ENCODE assay signal across 11 cellular contexts in the genomic region with DNA sequence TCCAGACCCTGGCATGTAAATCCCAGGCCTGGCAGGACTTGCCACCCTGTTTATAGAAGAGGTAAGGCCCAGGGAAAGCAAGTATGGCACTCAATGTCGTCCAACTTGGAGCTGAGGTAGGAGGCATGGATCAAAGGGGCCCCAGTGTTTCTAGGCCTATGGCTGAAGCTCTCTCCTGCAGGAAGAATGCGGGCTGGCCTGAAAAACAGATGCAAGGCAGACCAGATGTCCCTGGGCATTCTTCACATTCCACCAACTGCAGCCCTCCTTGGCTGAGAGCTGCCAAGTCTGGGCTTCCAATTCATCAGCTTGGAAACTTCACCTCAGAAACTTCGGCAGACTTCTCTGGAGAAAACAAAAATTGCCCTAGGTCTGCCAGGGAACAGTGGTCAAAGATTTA. TPM values are rescaled to one million over a fixed set of nuclear protein-coding genes. Genes with fewer than 3 reads are reported as not detected.
A peak's percentile ranks its signal among the peaks of the same experiment; 100 is the strongest.
DNase-seq lines count a peak whose midpoint lies in the region; ATAC-seq and TF ChIP-seq lines count a peak whose summit lies in the region.
"Had no signal": no experiment of that assay in that cellular context is flagged by ENCODE, and none has a peak within 500 bp of the region (broad histone marks: within the 10 kb centered on the region; RNA-seq: fewer than 3 reads in every experiment).

No MANE protein-coding gene starts in this region.

- DNase-seq in activated CD8-positive, alpha-beta memory T cell treated with anti-CD3 and anti-CD28 coated beads for 24 hours = peak; percentile 24
- DNase-seq in activated CD8-positive, alpha-beta memory T cell treated with anti-CD3 and anti-CD28 coated beads, Interleukin-2, amount 10 ng/mL, durations not matched to agents 7 days and 5 days = no peak
- DNase-seq in astrocyte of the spinal cord (ENCODE audit: low read depth, low spot score) (peak; percentile 70), dermis blood vessel endothelial cell (no peak), HK-2 (ENCODE audit: unreplicated experiment) (no peak)
- no peak for DNase-seq in activated CD4-positive, alpha-beta T cell treated with anti-CD3 and anti-CD28 coated beads for 4 hours
- DNase-seq: effector memory CD8-positive, alpha-beta T cell had no signal

- H3K27me3 Mint-ChIP-seq in activated CD8-positive, alpha-beta memory T cell treated with anti-CD3 and anti-CD28 coated beads, Interleukin-2, amount 10 ng/mL, durations not matched to agents 7 days and 5 days = no peaks in the 10 kb centered on the region
- H3K27me3 Mint-ChIP-seq: effector memory CD8-positive, alpha-beta T cell had no signal

- peaks cover 9% of the 10 kb centered on the region for H3K4me1 Mint-ChIP-seq in activated CD8-positive, alpha-beta memory T cell treated with anti-CD3 and anti-CD28 coated beads, Interleukin-2, amount 10 ng/mL, durations not matched to agents 7 days and 5 days

- no peaks in the 10 kb centered on the region for H3K9me3 ChIP-seq in iPS-20b (ENCODE audit: insufficient read depth, low read depth, low read length)
- H3K9me3 ChIP-seq in stomach smooth muscle (ENCODE audit: control insufficient read depth in 2 of 2, low read length in 2 of 2) = no peaks in the 10 kb centered on the region

- no peaks in the 10 kb centered on the region for H3K27me3 ChIP-seq in iPS-20b (ENCODE audit: insufficient read depth, low read length)
- H3K27me3 ChIP-seq in stomach smooth muscle (ENCODE audit: control insufficient read depth in 1 of 2, insufficient read depth in 2 of 2, low read length in 2 of 2) = no peaks in the 10 kb centered on the region
- H3K27me3 ChIP-seq: tibial nerve had no signal

- peaks cover 34% of the 10 kb centered on the region for H3K36me3 Mint-ChIP-seq in activated CD8-positive, alpha-beta memory T cell treated with anti-CD3 and anti-CD28 coated beads, Interleukin-2, amount 10 ng/mL, durations not matched to agents 7 days and 5 days

- in situ Hi-C loops in astrocyte of the spinal cord (cut with HindIII; ENCODE audit: low sequenced_read_pairs) = no loop called here

- no peak for ATAC-seq in activated CD8-positive, alpha-beta memory T cell treated with anti-CD3 and anti-CD28 coated beads, Interleukin-2, amount 10 ng/mL, durations not matched to agents 7 days and 5 days
- ATAC-seq: effector memory CD8-positive, alpha-beta T cell had no signal

- H3K4me1 ChIP-seq in iPS-20b (ENCODE audit: insufficient read depth, low read length) = peaks cover 23% of the 10 kb centered on the region
- peaks cover 12% of the 10 kb centered on the region for H3K4me1 ChIP-seq in stomach smooth muscle (ENCODE audit: control insufficient read depth, insufficient read depth, low read length)

- H3K27ac ChIP-seq in iPS-20b (ENCODE audit: low read length) (no peak overlapping the region), stomach smooth muscle (ENCODE audit: low read length) (peak overlapping the region; percentile 33)
- H3K27ac ChIP-seq: skin epidermis, tibial nerve had no signal

- no peaks in the 10 kb centered on the region for H3K9me3 Mint-ChIP-seq in activated CD8-positive, alpha-beta memory T cell treated with anti-CD3 and anti-CD28 coated beads, Interleukin-2, amount 10 ng/mL, durations not matched to agents 7 days and 5 days (ENCODE audit: low read depth)
- H3K9me3 Mint-ChIP-seq: effector memory CD8-positive, alpha-beta T cell had no signal

- TF ChIP-seq CTCF in astrocyte of the spinal cord (IDR thresholded peaks at IDR 0.05; ENCODE audit: low read depth, low read length) = no peak

- CTCF ChIA-PET in activated CD8-positive, alpha-beta memory T cell treated with anti-CD3 and anti-CD28 coated beads, Interleukin-2, amount 10 ng/mL, durations not matched to agents 7 days and 5 days (lab: Charles Lee) = interaction anchor here (0.9 to 2.4 kb wide), 3 partner anchors 188 to 511 kb away, joined by 3 to 14 read pairs (median 3); a partner anchor contains a TSS

- H3K4me3 ChIP-seq in astrocyte of the spinal cord (ENCODE audit: low read depth, low read length) (no peak overlapping the region), iPS-20b (ENCODE audit: low read length) (peak overlapping the region; percentile 42; the same call in 1 of the 2 replicates), stomach smooth muscle (ENCODE audit: low read length in 2 of 2) (no peak overlapping the region)
- H3K4me3 ChIP-seq: skin epidermis, tibial nerve had no signal

- H3K27ac Mint-ChIP-seq in activated CD8-positive, alpha-beta memory T cell treated with anti-CD3 and anti-CD28 coated beads, Interleukin-2, amount 10 ng/mL, durations not matched to agents 7 days and 5 days = no peak overlapping the region
- H3K27ac Mint-ChIP-seq: effector memory CD8-positive, alpha-beta T cell had no signal

- H3K36me3 ChIP-seq in iPS-20b (ENCODE audit: insufficient read depth, low read depth, low read length) = peaks cover 13% of the 10 kb centered on the region; the same call in 1 of the 2 replicates
- H3K36me3 ChIP-seq in stomach smooth muscle (ENCODE audit: control insufficient read depth in 2 of 2, insufficient read depth in 2 of 2, low read length in 2 of 2) = peaks cover 0 to 7% of the 10 kb centered on the region in 2 donors

- H3K9ac ChIP-seq in iPS-20b (ENCODE audit: low read depth, low read length) = peak overlapping the region; percentile 58; the same call in 1 of the 2 replicates
- no peak overlapping the region for H3K9ac ChIP-seq in stomach smooth muscle (ENCODE audit: low read length in 2 of 2)

- H3K4me3 Mint-ChIP-seq in activated CD8-positive, alpha-beta memory T cell treated with anti-CD3 and anti-CD28 coated beads, Interleukin-2, amount 10 ng/mL, durations not matched to agents 7 days and 5 days = no peak overlapping the region
- H3K4me3 Mint-ChIP-seq: effector memory CD8-positive, alpha-beta T cell had no signal

RNA-seq across cellular contexts. Expression of a gene that starts 22.2 kb away (rescaled TPM):
- 10 to 100 TPM; 27.6 to 27.8 TPM for total RNA-seq in activated CD8-positive, alpha-beta memory T cell treated with anti-CD3 and anti-CD28 coated beads, Interleukin-2, amount 10 ng/mL, durations not matched to agents 7 days and 5 days
- 17.0 and 24.3 TPM in 2 replicates for total RNA-seq in dermis blood vessel endothelial cell

RNA-seq across cellular contexts. Expression of a gene that starts 33.3 kb away (rescaled TPM):
- 10 to 100 TPM; 31.2 to 32.3 TPM for total RNA-seq in activated CD8-positive, alpha-beta memory T cell treated with anti-CD3 and anti-CD28 coated beads, Interleukin-2, amount 10 ng/mL, durations not matched to agents 7 days and 5 days
- 20.8 and 25.4 TPM in 2 replicates for total RNA-seq in dermis blood vessel endothelial cell

Comparison
In these comparisons a context has a peak if more than half of its experiments do, and no peak if none do; other contexts are left out.
1. DNase-seq: peak in activated CD8-positive, alpha-beta memory T cell treated with anti-CD3 and anti-CD28 coated beads for 24 hours (single experiment) and astrocyte of the spinal cord (single experiment); none in activated CD8-positive, alpha-beta memory T cell treated with anti-CD3 and anti-CD28 coated beads, Interleukin-2, amount 10 ng/mL, durations not matched to agents 7 days and 5 days (single experiment), activated CD4-positive, alpha-beta T cell treated with anti-CD3 and anti-CD28 coated beads for 4 hours (0 of 2), dermis blood vessel endothelial cell (single experiment) and HK-2 (single experiment).